14 cellular contexts compared by ENCODE assay signal in the genomic region with DNA sequence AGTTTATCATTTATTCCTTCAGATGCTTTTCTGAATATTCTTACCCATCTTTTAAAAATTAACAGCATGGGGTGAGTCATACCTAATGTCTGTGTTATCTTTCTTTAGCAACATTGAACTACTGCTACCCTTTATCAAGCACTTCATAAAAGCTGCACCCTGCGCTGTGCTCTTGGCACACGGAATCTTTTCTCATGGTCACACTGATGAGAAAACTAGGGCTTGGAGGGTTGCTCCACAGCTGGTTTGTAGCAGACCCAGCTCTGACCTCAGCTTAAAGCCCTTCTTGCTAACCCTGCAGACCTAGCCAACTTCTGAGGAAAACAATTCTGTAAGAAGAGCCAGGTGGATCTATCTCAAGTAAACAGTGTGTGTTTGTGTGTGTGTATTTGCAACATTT.
DNase-seq lines count a peak whose midpoint lies in the region; ATAC-seq, FAIRE-seq and TF ChIP-seq lines count a peak whose summit lies in the region.
"Had no signal": no experiment of that assay in that cellular context is flagged by ENCODE, and none has a peak within 500 bp of the region (broad histone marks: within the 10 kb centered on the region; RNA-seq: fewer than 3 reads in every experiment).

No MANE protein-coding gene starts in this region.

- H3K4me3 ChIP-seq in cardiac fibroblast (replicated peaks in 1 of 2; ENCODE audit: low read depth in 2 of 2, low read length in 2 of 2), result no peak overlapping the region
- H3K4me3 ChIP-seq in right cardiac atrium (ENCODE audit: low read length), result no peak overlapping the region
- H3K4me3 ChIP-seq in spleen, result no peak overlapping the region
- no peak overlapping the region for H3K4me3 ChIP-seq in gastroesophageal sphincter
- H3K4me3 ChIP-seq: GM23338 had no signal

- TF ChIP-seq CTCF in cardiac fibroblast (IDR thresholded peaks at IDR 0.05; ENCODE audit: low read depth, low read length) (no peak), spleen (IDR thresholded peaks at IDR 0.05 in 8 of 11, conservative IDR thresholded peaks at IDR 0.05 in 3 of 11) (no peak), gastroesophageal sphincter (IDR thresholded peaks at IDR 0.05) (no peak)

- intact Hi-C loops in right cardiac atrium (cut with DNase I) (no loop called here), spleen (cut with DNase I; ENCODE audit: low total_unique reads) (no loop called here)

- H3K36me3 ChIP-seq in spleen (peaks cover 3 to 99% (median 27%) of the 10 kb centered on the region in 6 donors), gastroesophageal sphincter (peaks cover 0 to 48% of the 10 kb centered on the region in 2 donors)

- FAIRE-seq in RCC 7860 (lab: Jason Lieb, UNC), result peak; percentile 48
- FAIRE-seq: TTC549 had no signal

- TF ChIP-seq POLR2A in spleen (IDR thresholded peaks at IDR 0.05) (no peak), gastroesophageal sphincter (IDR thresholded peaks at IDR 0.05) (no peak)

- WGBS in right cardiac atrium, result 51% methylated on average over 2 of the region's 2 CpGs
- 52 to 74% (median 65%) methylated on average over 2 of the region's 2 CpGs for WGBS in spleen, 5 donors
- WGBS in gastroesophageal sphincter (ENCODE audit: low coverage in 1 of 2), 2 donors, result 68% methylated on average over 2 of the region's 2 CpGs; no CpG with 5 or more reads in 1 of the 2 donors

- no peaks in the 10 kb centered on the region for H3K27me3 ChIP-seq in right cardiac atrium (ENCODE audit: control insufficient read depth, insufficient read depth)
- no peaks in the 10 kb centered on the region for H3K27me3 ChIP-seq in spleen (replicated peaks in 1 of 7)
- H3K27me3 ChIP-seq in gastroesophageal sphincter, result no peaks in the 10 kb centered on the region

- DNase-seq in RCC 7860 (ENCODE audit: low spot score), result no peak
- DNase-seq in cardiac fibroblast (ENCODE audit: low read depth in 2 of 2), result peak; percentile 51 to 81
- peak in 1 of 3 donors; percentile 61 for DNase-seq in right cardiac atrium
- DNase-seq in spleen, result no peak
- no peak for DNase-seq in SKM-1 (lab: John Stamatoyannopoulos, UW; ENCODE audit: unreplicated experiment)
- DNase-seq: activated CD8-positive, alpha-beta memory T cell treated with anti-CD3 and anti-CD28 coated beads for 24 hours; activated effector memory CD4-positive, alpha-beta T cell treated with Interleukin-2 at 50 U/mL for 16 hours; endodermal cell; stimulated activated CD4-positive, alpha-beta T cell treated with anti-CD3 and anti-CD28 coated beads, Interleukin-4, amount 100 ng/mL, for 1 hour; trophoblast cell had no signal

- ATAC-seq in right cardiac atrium (peak; percentile 74), gastroesophageal sphincter (no peak), GM18519 (IDR thresholded peaks at IDR 0.05; ENCODE audit: low FRiP score, unreplicated experiment) (no peak)
- ATAC-seq: GM23338 had no signal

- peaks cover 5% of the 10 kb centered on the region for H3K4me1 ChIP-seq in right cardiac atrium (ENCODE audit: control insufficient read depth, insufficient read depth, low read length)
- peaks cover 24 to 98% (median 69%) of the 10 kb centered on the region in 6 donors for H3K4me1 ChIP-seq in spleen
- H3K4me1 ChIP-seq in gastroesophageal sphincter, result peaks cover 0 to 51% (median 0%) of the 10 kb centered on the region in 3 donors

- H3K9me3 ChIP-seq in right cardiac atrium (ENCODE audit: control insufficient read depth, low read length) (no peaks in the 10 kb centered on the region), spleen (no peaks in the 10 kb centered on the region), gastroesophageal sphincter (no peaks in the 10 kb centered on the region)

- no peak for TF ChIP-seq EP300 in gastroesophageal sphincter (IDR thresholded peaks at IDR 0.05)

- no peak overlapping the region for H3K27ac ChIP-seq in right cardiac atrium (ENCODE audit: low read length)
- H3K27ac ChIP-seq in spleen, result peak overlapping the region in 7 of 8 donors; percentile 11 to 90 (median 55)
- H3K27ac ChIP-seq in gastroesophageal sphincter, result no peak overlapping the region

Comparison
In these comparisons a context has a peak if more than half of its experiments do, and no peak if none do; other contexts are left out.
1. DNase-seq: peak in cardiac fibroblast (2 of 2); none in RCC 7860 (single experiment), spleen (single experiment) and SKM-1 (single experiment).
2. ATAC-seq: peak in right cardiac atrium (2 of 2); none in gastroesophageal sphincter (single experiment) and GM18519 (single experiment).
3. H3K27ac ChIP-seq: peak in spleen (7 of 8); none in right cardiac atrium (single experiment) and gastroesophageal sphincter (0 of 4).